ENCODE assay signal across 20 cellular contexts in genomic region chr6:170072246-170072645, GRCh38.
"Had no signal": no experiment of that assay in that cellular context is flagged by ENCODE, and none has a peak within 500 bp of the region (broad histone marks: within the 10 kb centered on the region; RNA-seq: fewer than 3 reads in every experiment).

No MANE protein-coding gene starts in this region.

- H3K27me3 ChIP-seq: colonic mucosa, neural progenitor cell, right atrium auricular region, sigmoid colon, thyroid gland had no signal

- H3K27ac ChIP-seq: colonic mucosa, esophagus squamous epithelium, neural progenitor cell, prostate gland, right atrium auricular region, sigmoid colon, stomach, thyroid gland had no signal

- H3K36me3 ChIP-seq: colonic mucosa, esophagus squamous epithelium, neural progenitor cell, prostate gland, right atrium auricular region, sigmoid colon, stomach, thyroid gland had no signal

- H3K9me3 ChIP-seq: colonic mucosa, esophagus squamous epithelium, prostate gland, thyroid gland had no signal

- H3K4me1 ChIP-seq: colonic mucosa, neural progenitor cell, prostate gland, right atrium auricular region, sigmoid colon, thyroid gland had no signal

- ATAC-seq: stimulated activated effector memory CD8-positive, alpha-beta T cell treated with anti-CD3 and anti-CD28 coated beads, Interleukin-12 subunit alpha, Interleukin-12 subunit beta, amount 100 ng/mL, for 72 hours had no signal

- DNase-seq: colonic mucosa; dermis blood vessel endothelial cell; effector memory CD4-positive, alpha-beta T cell; erythroblast; esophagus squamous epithelium; foreskin melanocyte; glutamatergic neuron; hypothalamus; nucleus accumbens; sigmoid colon; stimulated activated CD4-positive, alpha-beta T cell treated with anti-CD3 and anti-CD28 coated beads, Interleukin-2, amount 100 ng/mL, for 24 hours; stimulated activated CD4-positive, alpha-beta T cell treated with anti-CD3 and anti-CD28 coated beads, Interleukin-4, amount 100 ng/mL, for 24 hours; stimulated activated naive CD4-positive, alpha-beta T cell treated with Interleukin-2 at 50 U/mL for 16 hours; stomach; thyroid gland had no signal

- H3K4me3 ChIP-seq: colonic mucosa, esophagus squamous epithelium, lung, neural progenitor cell, prostate gland, right atrium auricular region, sigmoid colon, stomach, thyroid gland had no signal
